In genomic region chr9:108333406-108334031, GRCh38 we compare ENCODE assay signal across 22 cellular contexts.
DNase-seq lines count a peak whose midpoint lies in the region; ATAC-seq and TF ChIP-seq lines count a peak whose summit lies in the region.
"Had no signal": no experiment of that assay in that cellular context is flagged by ENCODE, and none has a peak within 500 bp of the region (broad histone marks: within the 10 kb centered on the region; RNA-seq: fewer than 3 reads in every experiment).

No MANE protein-coding gene starts in this region.

- H3K4me3 ChIP-seq in HUES6 (ENCODE audit: low read depth, low read length) (no peak overlapping the region), right lobe of liver (no peak overlapping the region)
- H3K4me3 ChIP-seq: A549, MG63 had no signal

- H3K4me1 ChIP-seq in HUES6 (ENCODE audit: control insufficient read depth, insufficient read depth, low read length): peaks cover 16% of the 10 kb centered on the region
- peaks cover 0 to 9% (median 0%) of the 10 kb centered on the region in 4 donors for H3K4me1 ChIP-seq in right lobe of liver
- H3K4me1 ChIP-seq: A549 had no signal

- intact Hi-C loops in right lobe of liver (cut with DNase I): no loop called here

- TF ChIP-seq POLR2A in right lobe of liver (IDR thresholded peaks at IDR 0.05): no peak

- 37% methylated on average over 3 of the region's 3 CpGs for WGBS in right lobe of liver (ENCODE audit: insufficient coverage, low coverage, low lambda C conversion rate, missing lambda C conversion rate)

- H3K9me3 ChIP-seq in HUES6 (ENCODE audit: control insufficient read depth, insufficient read depth, low read depth, low read length) (peaks cover 6% of the 10 kb centered on the region; the same call in 1 of the 2 replicates), right lobe of liver (no peaks in the 10 kb centered on the region)
- H3K9me3 ChIP-seq: MG63, SK-N-SH had no signal

- H3K9ac ChIP-seq in HUES6 (ENCODE audit: low read length): no peak overlapping the region
- H3K9ac ChIP-seq: SK-N-SH had no signal

- H3K36me3 ChIP-seq in HUES6 (ENCODE audit: control insufficient read depth, insufficient read depth, low read length): no peaks in the 10 kb centered on the region
- no peaks in the 10 kb centered on the region for H3K36me3 ChIP-seq in right lobe of liver
- H3K36me3 ChIP-seq: MG63 had no signal

- H3K27ac ChIP-seq in HUES6 (ENCODE audit: low read depth, low read length) (peak overlapping the region; percentile 60; the same call in 1 of the 2 replicates), right lobe of liver (no peak overlapping the region)
- H3K27ac ChIP-seq: A549 had no signal

- no peaks in the 10 kb centered on the region for H3K27me3 ChIP-seq in HUES6 (ENCODE audit: control insufficient read depth, insufficient read depth, low read length)
- H3K27me3 ChIP-seq in right lobe of liver: no peaks in the 10 kb centered on the region
- H3K27me3 ChIP-seq: MG63 had no signal

- DNase-seq in ELF-1 (ENCODE audit: low read depth, low spot score): peak; percentile 7
- DNase-seq in foreskin melanocyte: peak; percentile 16
- no peak for DNase-seq in right lobe of liver
- DNase-seq in iPS-NIHi7 (ENCODE audit: extremely low spot score): no peak
- DNase-seq in NCI-H446 (lab: John Stamatoyannopoulos, UW): no peak
- DNase-seq: CD4-positive, alpha-beta T cell; DMS153; GF-D8; GOT3; Kasumi-1; MG63; NCI-H1048; NCI-H1436; NCI-H1930; NCI-H2171; NCI-H774; OCI-M1; SHP77; SK-N-SH had no signal

- ATAC-seq in right lobe of liver (peak; percentile 85 to 96 (median 94)), HG02798 (IDR thresholded peaks at IDR 0.05; ENCODE audit: poor library complexity, unreplicated experiment) (no peak)
- ATAC-seq: A549 had no signal

- TF ChIP-seq CTCF in right lobe of liver (IDR thresholded peaks at IDR 0.05): no peak

Comparison
In these comparisons a context has a peak if more than half of its experiments do, and no peak if none do; other contexts are left out.
1. DNase-seq: peak in ELF-1 (single experiment) and foreskin melanocyte (single experiment); none in right lobe of liver (0 of 3), iPS-NIHi7 (single experiment) and NCI-H446 (0 of 2).